14 cellular contexts compared by ENCODE assay signal in genomic region chr3:44036850-44037249, GRCh38.
DNase-seq lines count a peak whose midpoint lies in the region; ATAC-seq and TF ChIP-seq lines count a peak whose summit lies in the region.
"Had no signal": no experiment of that assay in that cellular context is flagged by ENCODE, and none has a peak within 500 bp of the region (broad histone marks: within the 10 kb centered on the region; RNA-seq: fewer than 3 reads in every experiment).

No MANE protein-coding gene starts in this region.

- DNase-seq in left kidney (ENCODE audit: low read depth, low spot score) (peak; percentile 44), thyroid gland (peak; percentile 81 to 84), DMS53 (lab: John Stamatoyannopoulos, UW) (no peak), posterior vena cava (ENCODE audit: low spot score) (no peak)
- DNase-seq: BE2C; CD4-positive, alpha-beta memory T cell; COR-L47; HCEC 1CT had no signal

- no peaks in the 10 kb centered on the region for H3K79me2 ChIP-seq in OCI-LY3 (ENCODE audit: low read length)

- H3K9me3 ChIP-seq in OCI-LY3 (ENCODE audit: insufficient read depth, low read length) (no peaks in the 10 kb centered on the region), thyroid gland (no peaks in the 10 kb centered on the region)
- H3K9me3 ChIP-seq: A549, BE2C had no signal

- no peak overlapping the region for H2AFZ ChIP-seq in OCI-LY3 (ENCODE audit: low read depth, low read length)

- TF ChIP-seq POLR2A in thyroid gland (IDR thresholded peaks at IDR 0.05) = no peak

- intact Hi-C loops in thyroid gland (cut with DNase I) = no loop called here
- intact Hi-C loops in posterior vena cava (cut with DNase I) = no loop called here

- H3K9ac ChIP-seq in OCI-LY3 (ENCODE audit: low read length) = no peak overlapping the region

- peak overlapping the region; percentile 6; the same call in 1 of the 2 replicates for H3K4me2 ChIP-seq in OCI-LY3 (ENCODE audit: low read length)
- H3K4me2 ChIP-seq: A549 had no signal

- H3K4me1 ChIP-seq in OCI-LY3 (ENCODE audit: low read length) (peaks cover 27% of the 10 kb centered on the region), thyroid gland (peaks cover 32 to 33% of the 10 kb centered on the region in 2 donors)
- H3K4me1 ChIP-seq: A549, BE2C had no signal

- H4K20me1 ChIP-seq in OCI-LY3 (ENCODE audit: insufficient read depth, low read length) = no peaks in the 10 kb centered on the region

- H3K27me3 ChIP-seq in OCI-LY3 (ENCODE audit: low read depth, low read length) (0 out of 2 replicates have a peak, but pooled peaks cover 11% of the 10 kb centered on the region), thyroid gland (no peaks in the 10 kb centered on the region)
- H3K27me3 ChIP-seq: BE2C had no signal

- no peak overlapping the region for H3K4me3 ChIP-seq in OCI-LY3 (ENCODE audit: low read length)
- H3K4me3 ChIP-seq in thyroid gland (replicated peaks in 1 of 3) = no peak overlapping the region
- H3K4me3 ChIP-seq: A549, K562 had no signal

- ATAC-seq in GM18868 (IDR thresholded peaks at IDR 0.05; ENCODE audit: unreplicated experiment) (peak; percentile 53), GM21786 (IDR thresholded peaks at IDR 0.05; ENCODE audit: unreplicated experiment) (no peak)
- ATAC-seq: A549, K562 had no signal

- WGBS in thyroid gland, 2 donors = 44 to 48% methylated on average over 5 of the region's 5 CpGs

- TF ChIP-seq CTCF in OCI-LY3 (IDR thresholded peaks at IDR 0.05; ENCODE audit: low read depth, low read length) (no peak), thyroid gland (IDR thresholded peaks at IDR 0.05) (no peak)

- H3K27ac ChIP-seq in OCI-LY3 (ENCODE audit: low read length) = no peak overlapping the region
- peak overlapping the region; percentile 2 to 33 (median 29) for H3K27ac ChIP-seq in thyroid gland
- H3K27ac ChIP-seq: A549, C4-2B had no signal

- H3K36me3 ChIP-seq in OCI-LY3 (replicated peaks; ENCODE audit: low read depth, low read length) = no peaks in the 10 kb centered on the region
- H3K36me3 ChIP-seq in thyroid gland = no peaks in the 10 kb centered on the region
- H3K36me3 ChIP-seq: BE2C had no signal

Comparison
In these comparisons a context has a peak if more than half of its experiments do, and no peak if none do; other contexts are left out.
1. DNase-seq: peak in left kidney (single experiment) and thyroid gland (2 of 2); none in DMS53 (single experiment) and posterior vena cava (single experiment).